ENCODE assay signal across 1 cellular context in the genomic region with DNA sequence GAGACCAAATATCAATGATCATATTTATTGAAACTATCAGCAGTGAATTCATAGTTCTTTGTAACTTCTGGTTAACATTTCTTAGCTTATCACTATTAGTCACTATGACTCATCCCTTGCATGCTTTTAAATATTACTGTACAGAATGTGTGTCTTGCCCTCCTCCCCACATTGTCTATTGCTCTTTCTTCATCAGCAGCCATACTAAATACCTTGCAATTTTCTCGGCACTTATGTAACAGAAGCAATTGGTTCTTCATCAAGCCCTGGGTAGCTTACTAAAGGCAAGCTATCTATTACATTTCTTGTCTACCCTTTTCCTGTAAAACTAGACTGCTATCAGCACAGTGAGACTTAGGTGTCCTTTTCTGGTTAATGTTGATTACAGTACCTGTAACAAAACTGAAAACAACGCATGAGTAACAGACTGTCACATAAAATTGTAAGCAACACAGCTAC.
TF ChIP-seq lines count a peak whose summit lies in the region.

No MANE protein-coding gene starts in this region.

TF ChIP-seq in IMR-90, 13 proteins besides CTCF, POLR2A, EP300 and RAD21 (continued from another document):
- TF ChIP-seq USF2 (IDR thresholded peaks at IDR 0.05; ENCODE audit: low read depth, low read length) (no peak), CHD1 (IDR thresholded peaks at IDR 0.05; ENCODE audit: low read depth, low read length) (no peak), MAZ (IDR thresholded peaks at IDR 0.05; ENCODE audit: borderline replicate concordance, low read depth, low read length) (no peak), MAFK (IDR thresholded peaks at IDR 0.05; ENCODE audit: low read depth, low read length) (no peak)
